ENCODE assay signal across 18 cellular contexts in the genomic region with DNA sequence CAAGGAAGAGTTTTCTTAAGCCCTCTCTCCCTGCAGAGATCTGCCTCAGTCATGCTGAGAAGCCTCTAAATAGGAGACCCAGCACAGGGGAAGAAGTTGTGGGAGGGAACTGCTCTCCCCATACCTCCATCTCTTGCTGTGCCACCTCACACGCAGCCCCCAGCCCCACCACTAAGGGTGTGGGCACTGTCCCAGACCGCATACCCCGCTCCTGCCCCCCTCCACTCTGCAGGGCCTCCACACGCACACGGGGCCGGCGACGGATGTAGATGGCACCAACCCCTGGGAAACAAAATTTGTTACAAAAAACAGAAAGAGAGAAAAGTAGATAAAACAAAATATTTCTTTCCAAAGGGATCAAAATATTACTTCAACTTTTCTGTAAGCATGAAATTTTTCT.
"Had no signal": no experiment of that assay in that cellular context is flagged by ENCODE, and none has a peak within 500 bp of the region (broad histone marks: within the 10 kb centered on the region; RNA-seq: fewer than 3 reads in every experiment).

No MANE protein-coding gene starts in this region.

- H3K9me3 ChIP-seq: gastrocnemius medialis, neutrophil, right lobe of liver, testis, tibial artery, upper lobe of left lung had no signal

- H3K27ac Mint-ChIP-seq: memory B cell; natural killer cell; stimulated activated effector memory CD8-positive, alpha-beta T cell treated with anti-CD3 and anti-CD28 coated beads, Interleukin-12 subunit alpha, Interleukin-12 subunit beta, amount 100 ng/mL, for 72 hours had no signal

- H3K4me1 ChIP-seq: gastrocnemius medialis, right lobe of liver, testis, tibial artery, upper lobe of left lung had no signal

- DNase-seq: dorsolateral prefrontal cortex; effector CD4-positive, alpha-beta T cell; foreskin fibroblast; gastrocnemius medialis; natural killer cell; retina; stimulated activated CD4-positive, alpha-beta T cell treated with anti-CD3 and anti-CD28 coated beads, Interleukin-2, amount 100 ng/mL, for 24 hours; stimulated activated CD4-positive, alpha-beta T cell treated with anti-CD3 and anti-CD28 coated beads, Interleukin-4, amount 100 ng/mL, for 24 hours; stimulated activated naive CD4-positive, alpha-beta T cell treated with Interleukin-2 at 50 U/mL for 16 hours; substantia nigra; testis; tibial artery; upper lobe of left lung had no signal

- ATAC-seq: gastrocnemius medialis; natural killer cell; right lobe of liver; stimulated activated effector memory CD8-positive, alpha-beta T cell treated with anti-CD3 and anti-CD28 coated beads, Interleukin-12 subunit alpha, Interleukin-12 subunit beta, amount 100 ng/mL, for 72 hours had no signal

- H3K4me1 Mint-ChIP-seq: memory B cell; natural killer cell; stimulated activated effector memory CD8-positive, alpha-beta T cell treated with anti-CD3 and anti-CD28 coated beads, Interleukin-12 subunit alpha, Interleukin-12 subunit beta, amount 100 ng/mL, for 72 hours had no signal

- H3K27me3 ChIP-seq: dorsolateral prefrontal cortex, gastrocnemius medialis, neutrophil, right lobe of liver, testis, tibial artery, upper lobe of left lung had no signal

- H3K9me3 Mint-ChIP-seq: memory B cell; natural killer cell; stimulated activated effector memory CD8-positive, alpha-beta T cell treated with anti-CD3 and anti-CD28 coated beads, Interleukin-12 subunit alpha, Interleukin-12 subunit beta, amount 100 ng/mL, for 72 hours had no signal

- H3K27ac ChIP-seq: dorsolateral prefrontal cortex, gastrocnemius medialis, neutrophil, right lobe of liver, testis, tibial artery, upper lobe of left lung had no signal

- H3K4me3 Mint-ChIP-seq: memory B cell; natural killer cell; stimulated activated effector memory CD8-positive, alpha-beta T cell treated with anti-CD3 and anti-CD28 coated beads, Interleukin-12 subunit alpha, Interleukin-12 subunit beta, amount 100 ng/mL, for 72 hours had no signal

- H3K27me3 Mint-ChIP-seq: memory B cell had no signal

- H3K4me3 ChIP-seq: dorsolateral prefrontal cortex, gastrocnemius medialis, lung, right lobe of liver, testis, tibial artery, upper lobe of left lung had no signal
